In the genomic region with DNA sequence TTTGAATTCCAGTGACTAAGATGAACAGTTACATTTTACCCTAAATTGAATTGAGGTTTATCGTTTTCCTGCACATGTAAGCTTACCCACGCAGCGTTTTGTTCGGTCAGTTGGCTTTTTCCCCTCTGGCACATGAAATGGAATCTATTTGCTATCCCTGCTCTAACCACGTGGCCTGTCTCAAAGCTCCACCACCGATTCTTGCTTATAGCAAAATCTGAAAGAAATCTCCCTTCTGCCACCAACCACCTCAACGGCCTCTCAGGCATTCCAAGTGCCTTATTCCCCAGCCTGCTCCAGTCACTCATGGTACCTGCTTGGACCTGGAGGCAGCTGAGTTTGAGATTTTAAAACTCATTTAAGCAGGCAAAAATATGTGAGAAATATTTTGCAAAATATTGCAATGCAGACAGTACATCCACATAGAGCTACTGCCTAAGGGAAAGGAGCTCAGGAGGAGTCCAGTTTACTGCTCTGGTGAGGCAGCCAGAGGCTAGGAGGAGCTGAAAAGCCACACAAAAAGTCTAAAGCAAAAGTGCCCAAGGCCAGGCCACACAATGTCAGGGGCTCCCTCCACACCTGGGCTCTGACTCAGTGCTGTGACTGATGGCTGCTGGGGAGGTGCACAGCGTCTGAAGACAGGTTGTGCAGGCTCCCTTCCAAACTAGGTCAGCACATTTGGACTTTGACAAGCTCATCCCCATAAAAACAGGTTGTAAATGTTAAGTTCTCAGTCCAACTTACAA, we compare ENCODE assay signal across 1 cellular context.
TF ChIP-seq lines count a peak whose summit lies in the region.

No MANE protein-coding gene starts in this region.

TF ChIP-seq in HepG2, 621 proteins besides CTCF, POLR2A, EP300 and RAD21 (continued from another document and continues in another):
- no peak for TF ChIP-seq ZNF746 (CRISPR knock-in tag; IDR thresholded peaks at IDR 0.05)
- TF ChIP-seq ZNF432 (CRISPR knock-in tag; IDR thresholded peaks at IDR 0.05; ENCODE audit: borderline replicate concordance): no peak
- TF ChIP-seq, protein P1, sequence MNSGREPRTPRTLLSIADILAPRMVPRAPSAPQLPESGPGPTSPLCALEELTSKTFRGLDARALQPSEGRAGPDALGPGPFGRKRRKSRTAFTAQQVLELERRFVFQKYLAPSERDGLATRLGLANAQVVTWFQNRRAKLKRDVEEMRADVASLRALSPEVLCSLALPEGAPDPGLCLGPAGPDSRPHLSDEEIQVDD (CRISPR knock-in tag; IDR thresholded peaks at IDR 0.05; ENCODE audit: borderline replicate concordance): no peak
- TF ChIP-seq ZNF660 (CRISPR knock-in tag; IDR thresholded peaks at IDR 0.05; ENCODE audit: borderline replicate concordance, low read depth): no peak
- TF ChIP-seq ZNF335 (CRISPR knock-in tag; IDR thresholded peaks at IDR 0.05): no peak
- no peak for TF ChIP-seq ZNF225 (CRISPR knock-in tag; IDR thresholded peaks at IDR 0.05)
- TF ChIP-seq MTF2 (CRISPR knock-in tag; IDR thresholded peaks at IDR 0.05; ENCODE audit: borderline replicate concordance): no peak
- TF ChIP-seq, protein P2, sequence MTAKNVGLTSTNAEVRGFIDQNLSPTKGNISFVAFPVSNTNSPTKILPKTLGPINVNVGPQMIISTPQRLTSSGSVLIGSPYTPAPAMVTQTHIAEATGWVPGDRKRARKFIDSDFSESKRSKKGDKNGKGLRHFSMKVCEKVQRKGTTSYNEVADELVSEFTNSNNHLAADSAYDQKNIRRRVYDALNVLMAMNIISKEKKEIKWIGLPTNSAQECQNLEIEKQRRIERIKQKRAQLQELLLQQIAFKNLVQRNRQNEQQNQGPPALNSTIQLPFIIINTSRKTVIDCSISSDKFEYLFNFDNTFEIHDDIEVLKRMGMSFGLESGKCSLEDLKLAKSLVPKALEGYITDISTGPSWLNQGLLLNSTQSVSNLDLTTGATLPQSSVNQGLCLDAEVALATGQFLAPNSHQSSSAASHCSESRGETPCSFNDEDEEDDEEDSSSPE (CRISPR knock-in tag; IDR thresholded peaks at IDR 0.05): 0 out of 2 replicates have a peak, but pooled peaks have one; percentile 13
- peak; percentile 39; the same call in 1 of the 2 replicates for TF ChIP-seq KDM2A (CRISPR knock-in tag; IDR thresholded peaks at IDR 0.05; ENCODE audit: borderline replicate concordance, low read depth)
- TF ChIP-seq HOXA7 (CRISPR knock-in tag; IDR thresholded peaks at IDR 0.05): no peak
- TF ChIP-seq KMT2A (CRISPR knock-in tag; IDR thresholded peaks at IDR 0.05): peak; percentile 52; the same call in 1 of the 2 replicates
- TF ChIP-seq NFATC3 (CRISPR knock-in tag; IDR thresholded peaks at IDR 0.05): no peak
- TF ChIP-seq, protein P3, sequence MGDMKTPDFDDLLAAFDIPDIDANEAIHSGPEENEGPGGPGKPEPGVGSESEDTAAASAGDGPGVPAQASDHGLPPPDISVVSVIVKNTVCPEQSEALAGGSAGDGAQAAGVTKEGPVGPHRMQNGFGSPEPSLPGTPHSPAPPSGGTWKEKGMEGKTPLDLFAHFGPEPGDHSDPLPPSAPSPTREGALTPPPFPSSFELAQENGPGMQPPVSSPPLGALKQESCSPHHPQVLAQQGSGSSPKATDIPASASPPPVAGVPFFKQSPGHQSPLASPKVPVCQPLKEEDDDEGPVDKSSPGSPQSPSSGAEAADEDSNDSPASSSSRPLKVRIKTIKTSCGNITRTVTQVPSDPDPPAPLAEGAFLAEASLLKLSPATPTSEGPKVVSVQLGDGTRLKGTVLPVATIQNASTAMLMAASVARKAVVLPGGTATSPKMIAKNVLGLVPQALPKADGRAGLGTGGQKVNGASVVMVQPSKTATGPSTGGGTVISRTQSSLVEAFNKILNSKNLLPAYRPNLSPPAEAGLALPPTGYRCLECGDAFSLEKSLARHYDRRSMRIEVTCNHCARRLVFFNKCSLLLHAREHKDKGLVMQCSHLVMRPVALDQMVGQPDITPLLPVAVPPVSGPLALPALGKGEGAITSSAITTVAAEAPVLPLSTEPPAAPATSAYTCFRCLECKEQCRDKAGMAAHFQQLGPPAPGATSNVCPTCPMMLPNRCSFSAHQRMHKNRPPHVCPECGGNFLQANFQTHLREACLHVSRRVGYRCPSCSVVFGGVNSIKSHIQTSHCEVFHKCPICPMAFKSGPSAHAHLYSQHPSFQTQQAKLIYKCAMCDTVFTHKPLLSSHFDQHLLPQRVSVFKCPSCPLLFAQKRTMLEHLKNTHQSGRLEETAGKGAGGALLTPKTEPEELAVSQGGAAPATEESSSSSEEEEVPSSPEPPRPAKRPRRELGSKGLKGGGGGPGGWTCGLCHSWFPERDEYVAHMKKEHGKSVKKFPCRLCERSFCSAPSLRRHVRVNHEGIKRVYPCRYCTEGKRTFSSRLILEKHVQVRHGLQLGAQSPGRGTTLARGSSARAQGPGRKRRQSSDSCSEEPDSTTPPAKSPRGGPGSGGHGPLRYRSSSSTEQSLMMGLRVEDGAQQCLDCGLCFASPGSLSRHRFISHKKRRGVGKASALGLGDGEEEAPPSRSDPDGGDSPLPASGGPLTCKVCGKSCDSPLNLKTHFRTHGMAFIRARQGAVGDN (CRISPR knock-in tag; IDR thresholded peaks at IDR 0.05): peak; percentile 78
- no peak for TF ChIP-seq ZSCAN12 (CRISPR knock-in tag; IDR thresholded peaks at IDR 0.05)
- TF ChIP-seq, protein P4, sequence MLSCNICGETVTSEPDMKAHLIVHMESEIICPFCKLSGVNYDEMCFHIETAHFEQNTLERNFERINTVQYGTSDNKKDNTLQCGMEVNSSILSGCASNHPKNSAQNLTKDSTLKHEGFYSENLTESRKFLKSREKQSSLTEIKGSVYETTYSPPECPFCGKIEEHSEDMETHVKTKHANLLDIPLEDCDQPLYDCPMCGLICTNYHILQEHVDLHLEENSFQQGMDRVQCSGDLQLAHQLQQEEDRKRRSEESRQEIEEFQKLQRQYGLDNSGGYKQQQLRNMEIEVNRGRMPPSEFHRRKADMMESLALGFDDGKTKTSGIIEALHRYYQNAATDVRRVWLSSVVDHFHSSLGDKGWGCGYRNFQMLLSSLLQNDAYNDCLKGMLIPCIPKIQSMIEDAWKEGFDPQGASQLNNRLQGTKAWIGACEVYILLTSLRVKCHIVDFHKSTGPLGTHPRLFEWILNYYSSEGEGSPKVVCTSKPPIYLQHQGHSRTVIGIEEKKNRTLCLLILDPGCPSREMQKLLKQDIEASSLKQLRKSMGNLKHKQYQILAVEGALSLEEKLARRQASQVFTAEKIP (CRISPR knock-in tag; IDR thresholded peaks at IDR 0.05; ENCODE audit: borderline replicate concordance): no peak
- no peak for TF ChIP-seq ZNF205 (CRISPR knock-in tag; IDR thresholded peaks at IDR 0.05)
- TF ChIP-seq GABPB1 (CRISPR knock-in tag; IDR thresholded peaks at IDR 0.05): no peak
- no peak for TF ChIP-seq ZNF790 (CRISPR knock-in tag; IDR thresholded peaks at IDR 0.05; ENCODE audit: borderline replicate concordance)
- no peak for TF ChIP-seq ZFP41 (CRISPR knock-in tag; IDR thresholded peaks at IDR 0.05; ENCODE audit: borderline replicate concordance)
- TF ChIP-seq KDM6A (CRISPR knock-in tag; IDR thresholded peaks at IDR 0.05; ENCODE audit: low read depth): peak; percentile 67; the same call in 1 of the 2 replicates
- no peak for TF ChIP-seq TOE1 (CRISPR knock-in tag; IDR thresholded peaks at IDR 0.05)
- TF ChIP-seq CBX1 (IDR thresholded peaks at IDR 0.05; ENCODE audit: low read depth): no peak
- TF ChIP-seq, protein P5, sequence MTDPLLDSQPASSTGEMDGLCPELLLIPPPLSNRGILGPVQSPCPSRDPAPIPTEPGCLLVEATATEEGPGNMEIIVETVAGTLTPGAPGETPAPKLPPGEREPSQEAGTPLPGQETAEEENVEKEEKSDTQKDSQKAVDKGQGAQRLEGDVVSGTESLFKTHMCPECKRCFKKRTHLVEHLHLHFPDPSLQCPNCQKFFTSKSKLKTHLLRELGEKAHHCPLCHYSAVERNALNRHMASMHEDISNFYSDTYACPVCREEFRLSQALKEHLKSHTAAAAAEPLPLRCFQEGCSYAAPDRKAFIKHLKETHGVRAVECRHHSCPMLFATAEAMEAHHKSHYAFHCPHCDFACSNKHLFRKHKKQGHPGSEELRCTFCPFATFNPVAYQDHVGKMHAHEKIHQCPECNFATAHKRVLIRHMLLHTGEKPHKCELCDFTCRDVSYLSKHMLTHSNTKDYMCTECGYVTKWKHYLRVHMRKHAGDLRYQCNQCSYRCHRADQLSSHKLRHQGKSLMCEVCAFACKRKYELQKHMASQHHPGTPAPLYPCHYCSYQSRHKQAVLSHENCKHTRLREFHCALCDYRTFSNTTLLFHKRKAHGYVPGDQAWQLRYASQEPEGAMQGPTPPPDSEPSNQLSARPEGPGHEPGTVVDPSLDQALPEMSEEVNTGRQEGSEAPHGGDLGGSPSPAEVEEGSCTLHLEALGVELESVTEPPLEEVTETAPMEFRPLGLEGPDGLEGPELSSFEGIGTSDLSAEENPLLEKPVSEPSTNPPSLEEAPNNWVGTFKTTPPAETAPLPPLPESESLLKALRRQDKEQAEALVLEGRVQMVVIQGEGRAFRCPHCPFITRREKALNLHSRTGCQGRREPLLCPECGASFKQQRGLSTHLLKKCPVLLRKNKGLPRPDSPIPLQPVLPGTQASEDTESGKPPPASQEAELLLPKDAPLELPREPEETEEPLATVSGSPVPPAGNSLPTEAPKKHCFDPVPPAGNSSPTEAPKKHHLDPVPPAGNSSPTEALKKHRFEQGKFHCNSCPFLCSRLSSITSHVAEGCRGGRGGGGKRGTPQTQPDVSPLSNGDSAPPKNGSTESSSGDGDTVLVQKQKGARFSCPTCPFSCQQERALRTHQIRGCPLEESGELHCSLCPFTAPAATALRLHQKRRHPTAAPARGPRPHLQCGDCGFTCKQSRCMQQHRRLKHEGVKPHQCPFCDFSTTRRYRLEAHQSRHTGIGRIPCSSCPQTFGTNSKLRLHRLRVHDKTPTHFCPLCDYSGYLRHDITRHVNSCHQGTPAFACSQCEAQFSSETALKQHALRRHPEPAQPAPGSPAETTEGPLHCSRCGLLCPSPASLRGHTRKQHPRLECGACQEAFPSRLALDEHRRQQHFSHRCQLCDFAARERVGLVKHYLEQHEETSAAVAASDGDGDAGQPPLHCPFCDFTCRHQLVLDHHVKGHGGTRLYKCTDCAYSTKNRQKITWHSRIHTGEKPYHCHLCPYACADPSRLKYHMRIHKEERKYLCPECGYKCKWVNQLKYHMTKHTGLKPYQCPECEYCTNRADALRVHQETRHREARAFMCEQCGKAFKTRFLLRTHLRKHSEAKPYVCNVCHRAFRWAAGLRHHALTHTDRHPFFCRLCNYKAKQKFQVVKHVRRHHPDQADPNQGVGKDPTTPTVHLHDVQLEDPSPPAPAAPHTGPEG (CRISPR knock-in tag; IDR thresholded peaks at IDR 0.05): no peak
- TF ChIP-seq, protein P6, sequence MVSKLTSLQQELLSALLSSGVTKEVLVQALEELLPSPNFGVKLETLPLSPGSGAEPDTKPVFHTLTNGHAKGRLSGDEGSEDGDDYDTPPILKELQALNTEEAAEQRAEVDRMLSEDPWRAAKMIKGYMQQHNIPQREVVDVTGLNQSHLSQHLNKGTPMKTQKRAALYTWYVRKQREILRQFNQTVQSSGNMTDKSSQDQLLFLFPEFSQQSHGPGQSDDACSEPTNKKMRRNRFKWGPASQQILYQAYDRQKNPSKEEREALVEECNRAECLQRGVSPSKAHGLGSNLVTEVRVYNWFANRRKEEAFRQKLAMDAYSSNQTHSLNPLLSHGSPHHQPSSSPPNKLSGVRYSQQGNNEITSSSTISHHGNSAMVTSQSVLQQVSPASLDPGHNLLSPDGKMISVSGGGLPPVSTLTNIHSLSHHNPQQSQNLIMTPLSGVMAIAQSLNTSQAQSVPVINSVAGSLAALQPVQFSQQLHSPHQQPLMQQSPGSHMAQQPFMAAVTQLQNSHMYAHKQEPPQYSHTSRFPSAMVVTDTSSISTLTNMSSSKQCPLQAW (CRISPR knock-in tag; IDR thresholded peaks at IDR 0.05): no peak
- peak; percentile 41; the same call in 1 of the 2 replicates for TF ChIP-seq MAFF (IDR thresholded peaks at IDR 0.05; ENCODE audit: low read depth, low read length)
- TF ChIP-seq, protein P7, sequence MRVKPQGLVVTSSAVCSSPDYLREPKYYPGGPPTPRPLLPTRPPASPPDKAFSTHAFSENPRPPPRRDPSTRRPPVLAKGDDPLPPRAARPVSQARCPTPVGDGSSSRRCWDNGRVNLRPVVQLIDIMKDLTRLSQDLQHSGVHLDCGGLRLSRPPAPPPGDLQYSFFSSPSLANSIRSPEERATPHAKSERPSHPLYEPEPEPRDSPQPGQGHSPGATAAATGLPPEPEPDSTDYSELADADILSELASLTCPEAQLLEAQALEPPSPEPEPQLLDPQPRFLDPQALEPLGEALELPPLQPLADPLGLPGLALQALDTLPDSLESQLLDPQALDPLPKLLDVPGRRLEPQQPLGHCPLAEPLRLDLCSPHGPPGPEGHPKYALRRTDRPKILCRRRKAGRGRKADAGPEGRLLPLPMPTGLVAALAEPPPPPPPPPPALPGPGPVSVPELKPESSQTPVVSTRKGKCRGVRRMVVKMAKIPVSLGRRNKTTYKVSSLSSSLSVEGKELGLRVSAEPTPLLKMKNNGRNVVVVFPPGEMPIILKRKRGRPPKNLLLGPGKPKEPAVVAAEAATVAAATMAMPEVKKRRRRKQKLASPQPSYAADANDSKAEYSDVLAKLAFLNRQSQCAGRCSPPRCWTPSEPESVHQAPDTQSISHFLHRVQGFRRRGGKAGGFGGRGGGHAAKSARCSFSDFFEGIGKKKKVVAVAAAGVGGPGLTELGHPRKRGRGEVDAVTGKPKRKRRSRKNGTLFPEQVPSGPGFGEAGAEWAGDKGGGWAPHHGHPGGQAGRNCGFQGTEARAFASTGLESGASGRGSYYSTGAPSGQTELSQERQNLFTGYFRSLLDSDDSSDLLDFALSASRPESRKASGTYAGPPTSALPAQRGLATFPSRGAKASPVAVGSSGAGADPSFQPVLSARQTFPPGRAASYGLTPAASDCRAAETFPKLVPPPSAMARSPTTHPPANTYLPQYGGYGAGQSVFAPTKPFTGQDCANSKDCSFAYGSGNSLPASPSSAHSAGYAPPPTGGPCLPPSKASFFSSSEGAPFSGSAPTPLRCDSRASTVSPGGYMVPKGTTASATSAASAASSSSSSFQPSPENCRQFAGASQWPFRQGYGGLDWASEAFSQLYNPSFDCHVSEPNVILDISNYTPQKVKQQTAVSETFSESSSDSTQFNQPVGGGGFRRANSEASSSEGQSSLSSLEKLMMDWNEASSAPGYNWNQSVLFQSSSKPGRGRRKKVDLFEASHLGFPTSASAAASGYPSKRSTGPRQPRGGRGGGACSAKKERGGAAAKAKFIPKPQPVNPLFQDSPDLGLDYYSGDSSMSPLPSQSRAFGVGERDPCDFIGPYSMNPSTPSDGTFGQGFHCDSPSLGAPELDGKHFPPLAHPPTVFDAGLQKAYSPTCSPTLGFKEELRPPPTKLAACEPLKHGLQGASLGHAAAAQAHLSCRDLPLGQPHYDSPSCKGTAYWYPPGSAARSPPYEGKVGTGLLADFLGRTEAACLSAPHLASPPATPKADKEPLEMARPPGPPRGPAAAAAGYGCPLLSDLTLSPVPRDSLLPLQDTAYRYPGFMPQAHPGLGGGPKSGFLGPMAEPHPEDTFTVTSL (CRISPR knock-in tag; IDR thresholded peaks at IDR 0.05; ENCODE audit: borderline replicate concordance): no peak; the same call in 1 of the 2 replicates
- TF ChIP-seq, protein P8, sequence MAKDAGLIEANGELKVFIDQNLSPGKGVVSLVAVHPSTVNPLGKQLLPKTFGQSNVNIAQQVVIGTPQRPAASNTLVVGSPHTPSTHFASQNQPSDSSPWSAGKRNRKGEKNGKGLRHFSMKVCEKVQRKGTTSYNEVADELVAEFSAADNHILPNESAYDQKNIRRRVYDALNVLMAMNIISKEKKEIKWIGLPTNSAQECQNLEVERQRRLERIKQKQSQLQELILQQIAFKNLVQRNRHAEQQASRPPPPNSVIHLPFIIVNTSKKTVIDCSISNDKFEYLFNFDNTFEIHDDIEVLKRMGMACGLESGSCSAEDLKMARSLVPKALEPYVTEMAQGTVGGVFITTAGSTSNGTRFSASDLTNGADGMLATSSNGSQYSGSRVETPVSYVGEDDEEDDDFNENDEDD (CRISPR knock-in tag; IDR thresholded peaks at IDR 0.05; ENCODE audit: borderline replicate concordance): peak; percentile 25; the same call in 1 of the 2 replicates
- TF ChIP-seq ZFP82 (CRISPR knock-in tag; IDR thresholded peaks at IDR 0.05; ENCODE audit: borderline replicate concordance): no peak
- no peak for TF ChIP-seq HOXA9 (CRISPR knock-in tag; IDR thresholded peaks at IDR 0.05; ENCODE audit: borderline replicate concordance)
